In genomic region chrX:119753639-119754257, GRCh38 we compare ENCODE assay signal across 1 cellular context.
TF ChIP-seq lines count a peak whose summit lies in the region.

No MANE protein-coding gene starts in this region.

TF ChIP-seq in H1, 55 proteins besides CTCF, POLR2A, EP300 and RAD21:
- no peak for TF ChIP-seq RFX5 (IDR thresholded peaks at IDR 0.05; ENCODE audit: borderline replicate concordance, low read depth, low read length)
- TF ChIP-seq, protein P1, sequence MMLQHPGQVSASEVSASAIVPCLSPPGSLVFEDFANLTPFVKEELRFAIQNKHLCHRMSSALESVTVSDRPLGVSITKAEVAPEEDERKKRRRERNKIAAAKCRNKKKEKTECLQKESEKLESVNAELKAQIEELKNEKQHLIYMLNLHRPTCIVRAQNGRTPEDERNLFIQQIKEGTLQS (IDR thresholded peaks at IDR 0.05; ENCODE audit: insufficient read depth, low read depth, low read length) = no peak
- no peak for TF ChIP-seq GABPA (IDR thresholded peaks at IDR 0.05; ENCODE audit: borderline replicate concordance, insufficient read depth, low read length)
- TF ChIP-seq CEBPB (IDR thresholded peaks at IDR 0.05; ENCODE audit: low read depth, low read length) = no peak
- no peak for TF ChIP-seq EZH2 (IDR thresholded peaks at IDR 0.05; ENCODE audit: low read depth, low read length, severe bottlenecking)
- no peak for TF ChIP-seq RBBP5 (IDR thresholded peaks at IDR 0.05; ENCODE audit: borderline replicate concordance, low read depth, low read length)
- no peak for TF ChIP-seq HDAC6 (IDR thresholded peaks at IDR 0.05; ENCODE audit: low read depth, low read length)
- TF ChIP-seq SP1 (IDR thresholded peaks at IDR 0.05; ENCODE audit: low read depth, low read length) = no peak
- TF ChIP-seq, protein P2, sequence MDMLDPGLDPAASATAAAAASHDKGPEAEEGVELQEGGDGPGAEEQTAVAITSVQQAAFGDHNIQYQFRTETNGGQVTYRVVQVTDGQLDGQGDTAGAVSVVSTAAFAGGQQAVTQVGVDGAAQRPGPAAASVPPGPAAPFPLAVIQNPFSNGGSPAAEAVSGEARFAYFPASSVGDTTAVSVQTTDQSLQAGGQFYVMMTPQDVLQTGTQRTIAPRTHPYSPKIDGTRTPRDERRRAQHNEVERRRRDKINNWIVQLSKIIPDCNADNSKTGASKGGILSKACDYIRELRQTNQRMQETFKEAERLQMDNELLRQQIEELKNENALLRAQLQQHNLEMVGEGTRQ (IDR thresholded peaks at IDR 0.05; ENCODE audit: low read length) = no peak
- TF ChIP-seq HDAC2 (IDR thresholded peaks at IDR 0.05; ENCODE audit: borderline replicate concordance in 1 of 2, low read depth in 2 of 2, low read length in 2 of 2) = no peak
- TF ChIP-seq POLR2AphosphoS5 (IDR thresholded peaks at IDR 0.05; ENCODE audit: low read depth, low read length) = no peak
- no peak for TF ChIP-seq CHD2 (IDR thresholded peaks at IDR 0.05; ENCODE audit: low read length)
- no peak for TF ChIP-seq JUN (IDR thresholded peaks at IDR 0.05; ENCODE audit: low read depth, low read length)
- no peak for TF ChIP-seq FOSL1 (IDR thresholded peaks at IDR 0.05; ENCODE audit: insufficient read depth, low read depth, low read length)
- TF ChIP-seq CBX5 (IDR thresholded peaks at IDR 0.05; ENCODE audit: low read depth, low read length) = no peak
